8 cellular contexts compared by ENCODE assay signal in genomic region chr2:87456477-87457128, GRCh38.
A peak's percentile ranks its signal among the peaks of the same experiment; 100 is the strongest.
DNase-seq lines count a peak whose midpoint lies in the region; ATAC-seq, FAIRE-seq and TF ChIP-seq lines count a peak whose summit lies in the region.
"Not testable (repeated sequence)": the region's sequence is repeated elsewhere in the genome, so short reads cannot be mapped to it uniquely, and the experiment has no call there.

No MANE protein-coding gene starts in this region.

- in situ Hi-C loops in GM23248 (cut with MboI) = not testable (repeated sequence)

- H3K36me3 Mint-ChIP-seq in natural killer cell treated with Interleukin-12 subunit alpha and Interleukin-12 subunit beta and Interleukin-15 and Interleukin-18, amount 100 ng/mL, for 72 hours = not testable (repeated sequence)

- not testable (repeated sequence) for TF ChIP-seq CTCF in fibroblast of the aortic adventitia (IDR thresholded peaks at IDR 0.05; ENCODE audit: insufficient read depth, low read length)

- not testable (repeated sequence) for H4K20me1 ChIP-seq in GM23248 (ENCODE audit: insufficient read depth)

- H3K27ac ChIP-seq in GM23248 = peak overlapping the region; percentile 96

- not testable (repeated sequence) for H3K9me3 ChIP-seq in GM23248 (ENCODE audit: low read depth)

- 0% methylated on average over 6 of the region's 17 CpGs for WGBS in GM23248 (ENCODE audit: low coverage in 1 of 2, low lambda C conversion rate in 2 of 2, missing lambda C conversion rate in 2 of 2), 2 experiments

- not testable (repeated sequence) for H3K36me3 ChIP-seq in GM23248 (ENCODE audit: low read depth)

- not testable (repeated sequence) for H3K27me3 ChIP-seq in GM23248 (replicated peaks; ENCODE audit: insufficient read depth)

- not testable (repeated sequence) for H2AFZ ChIP-seq in GM23248

- DNase-seq in GM23248; natural killer cell treated with Interleukin-12 subunit alpha and Interleukin-12 subunit beta and Interleukin-15 and Interleukin-18, amount 100 ng/mL, for 72 hours (ENCODE audit: low spot score); urothelium cell line (ENCODE audit: low spot score): not testable (repeated sequence)
- DNase-seq in activated naive CD4-positive, alpha-beta T cell treated with anti-CD3 and anti-CD28 coated beads, Interleukin-2, amount 50 U/mL, for 16 hours = peak; percentile 57
- peak; percentile 30 for DNase-seq in fibroblast of the aortic adventitia (ENCODE audit: low read depth)

- not testable (repeated sequence) for H3K9me2 ChIP-seq in GM23248 (ENCODE audit: insufficient read depth)

- ATAC-seq in GM18511 (IDR thresholded peaks at IDR 0.05; ENCODE audit: unreplicated experiment) (peak; percentile 83), HG03378 (IDR thresholded peaks at IDR 0.05; ENCODE audit: unreplicated experiment) (peak; percentile 77)
- peak; percentile 71 to 82 for ATAC-seq in natural killer cell treated with Interleukin-12 subunit alpha and Interleukin-12 subunit beta and Interleukin-15 and Interleukin-18, amount 100 ng/mL, for 72 hours

- not testable (repeated sequence) for H3K27me3 Mint-ChIP-seq in natural killer cell treated with Interleukin-12 subunit alpha and Interleukin-12 subunit beta and Interleukin-15 and Interleukin-18, amount 100 ng/mL, for 72 hours

- H3K9me3 Mint-ChIP-seq in natural killer cell treated with Interleukin-12 subunit alpha and Interleukin-12 subunit beta and Interleukin-15 and Interleukin-18, amount 100 ng/mL, for 72 hours = not testable (repeated sequence)

- peak overlapping the region; percentile 84 for H3K4me3 Mint-ChIP-seq in natural killer cell treated with Interleukin-12 subunit alpha and Interleukin-12 subunit beta and Interleukin-15 and Interleukin-18, amount 100 ng/mL, for 72 hours

- 0 out of 2 replicates have a peak, but pooled peaks have one; percentile 6 for TF ChIP-seq POLR2A in Raji (IDR thresholded peaks at IDR 0.05; ENCODE audit: insufficient read depth, low read depth, low read length)

- H3K9ac ChIP-seq in GM23248 = peak overlapping the region; percentile 96

- peaks cover 32% of the 10 kb centered on the region for H3K79me2 ChIP-seq in GM23248 (ENCODE audit: insufficient read depth)

- peak overlapping the region; percentile 90 to 91 for H3K27ac Mint-ChIP-seq in natural killer cell treated with Interleukin-12 subunit alpha and Interleukin-12 subunit beta and Interleukin-15 and Interleukin-18, amount 100 ng/mL, for 72 hours

- H3K4me3 ChIP-seq in GM23248 = peak overlapping the region; percentile 99
- H3K4me3 ChIP-seq in fibroblast of the aortic adventitia (ENCODE audit: low read depth, low read length) = peak overlapping the region; percentile 68

- FAIRE-seq in urothelium cell line (lab: Jason Lieb, UNC) = peak; percentile 35

- H3K4me2 ChIP-seq in GM23248 (ENCODE audit: unreplicated experiment) = peak overlapping the region; percentile 98

- peaks cover 30% of the 10 kb centered on the region for H3K4me1 ChIP-seq in GM23248 (ENCODE audit: insufficient read depth)

- H3K4me1 Mint-ChIP-seq in natural killer cell treated with Interleukin-12 subunit alpha and Interleukin-12 subunit beta and Interleukin-15 and Interleukin-18, amount 100 ng/mL, for 72 hours (ENCODE audit: low read depth in 2 of 2) = peaks cover 13 to 17% of the 10 kb centered on the region in 2 donors

- peaks cover 25% of the 10 kb centered on the region; the same call in 1 of the 2 replicates for H3F3A ChIP-seq in GM23248 (ENCODE audit: insufficient read depth)
